Comparison of ENCODE assay signal across 14 cellular contexts in the genomic region with DNA sequence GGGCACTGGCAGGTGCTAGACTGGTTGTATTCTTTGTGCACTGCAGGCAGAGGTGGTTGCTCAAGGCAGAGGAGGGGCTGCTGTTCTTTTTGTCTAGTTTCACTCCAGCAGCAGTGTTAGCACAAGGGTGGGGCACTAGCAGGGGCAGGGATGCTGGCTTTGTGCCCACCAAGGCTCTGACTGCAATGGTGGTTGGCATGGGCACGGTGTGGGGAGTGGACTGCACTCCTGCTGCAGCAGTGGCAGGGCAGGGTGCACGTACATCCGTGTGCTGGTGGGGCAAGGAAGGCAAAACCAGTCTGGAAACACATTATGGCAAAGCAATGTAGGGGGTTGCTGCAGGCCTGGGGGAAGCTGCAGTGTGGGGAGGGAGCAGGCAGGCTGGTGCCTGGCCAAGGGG.
DNase-seq lines count a peak whose midpoint lies in the region; TF ChIP-seq lines count a peak whose summit lies in the region.
"Had no signal": no experiment of that assay in that cellular context is flagged by ENCODE, and none has a peak within 500 bp of the region (broad histone marks: within the 10 kb centered on the region; RNA-seq: fewer than 3 reads in every experiment).

No MANE protein-coding gene starts in this region.

- intact Hi-C loops in spleen (cut with DNase I; ENCODE audit: low total_unique reads), result no loop called here

- H3K27me3 ChIP-seq in spleen (replicated peaks in 1 of 7) (no peaks in the 10 kb centered on the region), H7 (ENCODE audit: control insufficient read depth, insufficient read depth, low read length) (no peaks in the 10 kb centered on the region)
- H3K27me3 ChIP-seq: BLaER1 treated with 17β-estradiol and CSF1 and Interleukin-3, amounts not matched to agents 10 nM and 100 nM had no signal

- no peaks in the 10 kb centered on the region for H3K4me1 ChIP-seq in spleen

- no peak overlapping the region for H3K27ac ChIP-seq in spleen
- H3K27ac ChIP-seq: BLaER1 treated with 17β-estradiol and CSF1 and Interleukin-3, amounts not matched to agents 10 nM and 100 nM had no signal

- H3K4me3 ChIP-seq in spleen, result no peak overlapping the region
- no peak overlapping the region for H3K4me3 ChIP-seq in H7 (ENCODE audit: insufficient read depth, low read depth, low read length)
- H3K4me3 ChIP-seq: BLaER1 treated with 17β-estradiol and CSF1 and Interleukin-3, amounts not matched to agents 10 nM and 100 nM; GM12878 had no signal

- H3K36me3 ChIP-seq in spleen (no peaks in the 10 kb centered on the region), H7 (replicated peaks; ENCODE audit: control insufficient read depth, insufficient read depth, low read length) (no peaks in the 10 kb centered on the region)
- H3K36me3 ChIP-seq: BLaER1 treated with 17β-estradiol and CSF1 and Interleukin-3, amounts not matched to agents 10 nM and 100 nM had no signal

- TF ChIP-seq POLR2A in spleen (IDR thresholded peaks at IDR 0.05), result no peak

- DNase-seq in NCI-H748 (lab: John Stamatoyannopoulos, UW; ENCODE audit: unreplicated experiment) (peak; percentile 36), NCI-H748 treated with DMSO at 0.1 percent for 48 hours (lab: John Stamatoyannopoulos, UW) (no peak), NCI-H69 (lab: John Stamatoyannopoulos, UW) (peak; percentile 65), spleen (peak; percentile 54), occipital lobe (lab: John Stamatoyannopoulos, UW) (no peak), H7 (no peak)
- DNase-seq: CD8-positive, alpha-beta T cell; DMS 273 treated with DMSO at 0.1 percent for 48 hours; DMS53; DND-41; EL; HCEC 1CT had no signal

- no peak for TF ChIP-seq CTCF in spleen (IDR thresholded peaks at IDR 0.05 in 8 of 11, conservative IDR thresholded peaks at IDR 0.05 in 3 of 11)

- peaks cover 0 to 37% (median 26%) of the 10 kb centered on the region in 8 donors for H3K9me3 ChIP-seq in spleen

- 79 to 92% (median 86%) methylated on average over 3 of the region's 3 CpGs for WGBS in spleen, 5 donors

Comparison
In these comparisons a context has a peak if more than half of its experiments do, and no peak if none do; other contexts are left out.
1. DNase-seq: peak in NCI-H748 (single experiment), NCI-H69 (single experiment) and spleen (single experiment); none in NCI-H748 treated with DMSO at 0.1 percent for 48 hours (single experiment), occipital lobe (single experiment) and H7 (single experiment).